15 cellular contexts compared by ENCODE assay signal in the genomic region with DNA sequence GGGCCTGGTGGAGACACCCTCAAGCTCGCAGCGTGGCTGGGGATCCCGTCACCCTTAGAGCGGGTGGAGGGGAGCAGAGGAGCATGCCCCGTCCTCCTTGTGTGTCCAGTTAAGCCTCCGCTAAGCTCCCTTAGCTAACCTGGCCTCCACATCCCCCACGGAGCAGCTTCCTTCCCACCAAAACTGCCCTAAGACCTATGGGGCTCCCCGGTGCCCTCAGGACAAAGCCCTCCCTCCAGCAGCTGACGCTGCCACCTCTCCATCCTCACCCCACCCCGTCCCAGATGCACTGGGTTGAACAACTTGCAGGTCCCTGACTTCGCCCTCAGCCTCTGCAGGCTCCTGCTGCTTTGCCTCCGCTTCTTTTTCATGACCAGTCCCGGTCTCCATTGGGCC. TPM values are rescaled to one million over a fixed set of nuclear protein-coding genes. Genes with fewer than 3 reads are reported as not detected.
DNase-seq lines count a peak whose midpoint lies in the region; ATAC-seq and TF ChIP-seq lines count a peak whose summit lies in the region.
"Had no signal": no experiment of that assay in that cellular context is flagged by ENCODE, and none has a peak within 500 bp of the region (broad histone marks: within the 10 kb centered on the region; RNA-seq: fewer than 3 reads in every experiment).

No MANE protein-coding gene starts in this region.

- H3K9me2 ChIP-seq in PC-9 (ENCODE audit: insufficient read depth) = no peaks in the 10 kb centered on the region

- peaks cover 3% of the 10 kb centered on the region for H3K4me1 Mint-ChIP-seq in T-helper 2 cell treated with Interferon-gamma antibody and Interleukin-4, amounts not matched to agents 5 μg/mL and 100 μg/mL, for 36 hours (ENCODE audit: low read depth)

- H2AFZ ChIP-seq in PC-9 = no peak overlapping the region

- intact Hi-C loops in PC-9 (cut with micrococcal nuclease; ENCODE audit: unreplicated experiment) = loop anchor here (5.0 kb wide), 4 partner anchors 228 to 508 kb away; a partner anchor contains a TSS
- intact Hi-C loops in colonic mucosa (cut with DNase I) = no loop called here
- intact Hi-C loops in lower lobe of right lung (cut with DNase I) = loop anchor here (10.0 kb wide), 1 partner anchor 71 kb away; no protein-coding TSS in a partner anchor
- intact Hi-C loops in tibial artery (cut with DNase I; ENCODE audit: low total_unique reads) = loop anchor here (10.0 kb wide), 1 partner anchor 109 kb away; a partner anchor contains a TSS

- H3K9ac ChIP-seq in colonic mucosa (ENCODE audit: low read depth in 2 of 2, low read length in 2 of 2) = no peak overlapping the region

- DNase-seq in PC-9 (no peak), colonic mucosa (no peak), lower lobe of right lung (peak; percentile 42), tibial artery (no peak), ecto neural progenitor cell (ENCODE audit: low spot score) (no peak), NCI-H2171 (lab: John Stamatoyannopoulos, UW) (no peak)
- DNase-seq in effector memory CD4-positive, alpha-beta T cell = no peak
- no peak for DNase-seq in T-helper 2 cell treated with Interferon-gamma antibody and Interleukin-4, amounts not matched to agents 5 μg/mL and 100 μg/mL, for 36 hours (ENCODE audit: low spot score)
- DNase-seq: activated CD4-positive, alpha-beta memory T cell treated with anti-CD3 and anti-CD28 coated beads for 36 hours; NCI-H1436; NCI-H524; RPMI8226 had no signal

- ATAC-seq in lower lobe of right lung = no peak
- ATAC-seq: K562 had no signal

- CTCF ChIA-PET in PC-9 (lab: Charles Lee) = interaction anchor here (0.8 kb wide), 1 partner anchor 114 kb away, joined by 4 read pairs; no protein-coding TSS in a partner anchor

- H3K27me3 ChIP-seq in PC-9 (ENCODE audit: insufficient read depth, low read depth) (no peaks in the 10 kb centered on the region), colonic mucosa (peaks cover 22% of the 10 kb centered on the region), lower lobe of right lung (ENCODE audit: low read depth) (peaks cover 17% of the 10 kb centered on the region), tibial artery (no peaks in the 10 kb centered on the region)
- H3K27me3 ChIP-seq in effector memory CD4-positive, alpha-beta T cell (replicated peaks; ENCODE audit: control insufficient read depth, insufficient read depth, low read length, poor library complexity, severe bottlenecking) = peaks cover 21% of the 10 kb centered on the region
- H3K27me3 ChIP-seq: pancreas had no signal

- no TSS peak for BruUV-seq in PC-9 (replicated peaks; lab: Mats Ljungman, UMichigan)

- no peaks in the 10 kb centered on the region for H3K36me3 ChIP-seq in PC-9 (ENCODE audit: low read depth)
- H3K36me3 ChIP-seq in colonic mucosa = no peaks in the 10 kb centered on the region
- H3K36me3 ChIP-seq in lower lobe of right lung = no peaks in the 10 kb centered on the region
- no peaks in the 10 kb centered on the region for H3K36me3 ChIP-seq in tibial artery
- no peaks in the 10 kb centered on the region for H3K36me3 ChIP-seq in effector memory CD4-positive, alpha-beta T cell (ENCODE audit: control insufficient read depth, insufficient read depth, low read length)
- H3K36me3 ChIP-seq: pancreas had no signal

- no peaks in the 10 kb centered on the region for H4K20me1 ChIP-seq in PC-9 (ENCODE audit: insufficient read depth)

- H3K4me3 ChIP-seq in PC-9 (no peak overlapping the region; the same call in 1 of the 2 replicates), colonic mucosa (no peak overlapping the region), lower lobe of right lung (peak overlapping the region; percentile 24), tibial artery (peak overlapping the region; percentile 27 to 35)
- no peak overlapping the region for H3K4me3 ChIP-seq in effector memory CD4-positive, alpha-beta T cell (ENCODE audit: insufficient read depth, low read depth, low read length, poor library complexity, severe bottlenecking)
- H3K4me3 ChIP-seq: K562, lung, pancreas had no signal

- no peak overlapping the region for H3K27ac Mint-ChIP-seq in T-helper 2 cell treated with Interferon-gamma antibody and Interleukin-4, amounts not matched to agents 5 μg/mL and 100 μg/mL, for 36 hours
- H3K27ac Mint-ChIP-seq: activated CD4-positive, alpha-beta memory T cell treated with anti-CD3 and anti-CD28 coated beads for 36 hours had no signal

- peaks cover 18% of the 10 kb centered on the region for H3K27me3 Mint-ChIP-seq in T-helper 2 cell treated with Interferon-gamma antibody and Interleukin-4, amounts not matched to agents 5 μg/mL and 100 μg/mL, for 36 hours (ENCODE audit: low read depth)

- H3K4me1 ChIP-seq in PC-9 (replicated peaks; ENCODE audit: insufficient read depth) = peaks cover 78% of the 10 kb centered on the region
- peaks cover 40% of the 10 kb centered on the region for H3K4me1 ChIP-seq in colonic mucosa
- H3K4me1 ChIP-seq in lower lobe of right lung = peaks cover 81% of the 10 kb centered on the region
- H3K4me1 ChIP-seq in tibial artery = peaks cover 7 to 98% (median 91%) of the 10 kb centered on the region in 4 donors
- H3K4me1 ChIP-seq in effector memory CD4-positive, alpha-beta T cell (ENCODE audit: control insufficient read depth, insufficient read depth, low read length, poor library complexity, severe bottlenecking) = peaks cover 13% of the 10 kb centered on the region

- H3K4me2 ChIP-seq in PC-9 = peak overlapping the region; percentile 64

- peaks cover 45% of the 10 kb centered on the region for H3F3A ChIP-seq in PC-9 (ENCODE audit: insufficient read depth, low read depth)

- H3K9me3 ChIP-seq in PC-9 (ENCODE audit: insufficient read depth, low read depth) (no peaks in the 10 kb centered on the region), colonic mucosa (no peaks in the 10 kb centered on the region), lower lobe of right lung (no peaks in the 10 kb centered on the region), tibial artery (no peaks in the 10 kb centered on the region)
- H3K9me3 ChIP-seq in effector memory CD4-positive, alpha-beta T cell (ENCODE audit: control insufficient read depth, low read length) = no peaks in the 10 kb centered on the region
- H3K9me3 ChIP-seq: pancreas had no signal

- TF ChIP-seq CTCF in PC-9 (conservative IDR thresholded peaks at IDR 0.05) (no peak), colonic mucosa (IDR thresholded peaks at IDR 0.05) (no peak), lower lobe of right lung (IDR thresholded peaks at IDR 0.05) (no peak), tibial artery (IDR thresholded peaks at IDR 0.05) (no peak)

- peak overlapping the region; percentile 97 for H3K27ac ChIP-seq in PC-9
- peak overlapping the region; percentile 82 for H3K27ac ChIP-seq in colonic mucosa
- H3K27ac ChIP-seq in lower lobe of right lung = peak overlapping the region; percentile 86
- H3K27ac ChIP-seq in tibial artery = peak overlapping the region; percentile 93 to 97
- no peak overlapping the region for H3K27ac ChIP-seq in effector memory CD4-positive, alpha-beta T cell (ENCODE audit: insufficient read depth, low read length, poor library complexity, severe bottlenecking)

- no peaks in the 10 kb centered on the region for H3K36me3 Mint-ChIP-seq in T-helper 2 cell treated with Interferon-gamma antibody and Interleukin-4, amounts not matched to agents 5 μg/mL and 100 μg/mL, for 36 hours (ENCODE audit: low read depth)
- H3K36me3 Mint-ChIP-seq: activated CD4-positive, alpha-beta memory T cell treated with anti-CD3 and anti-CD28 coated beads for 36 hours had no signal

- POLR2A ChIA-PET in PC-9 (lab: Charles Lee; ENCODE audit: unreplicated experiment) = interaction anchor here (0.6 to 1.1 kb wide), 3 partner anchors 52 to 109 kb away, joined by 3 to 12 read pairs (median 6); a partner anchor contains a TSS

- H3K9me3 Mint-ChIP-seq in T-helper 2 cell treated with Interferon-gamma antibody and Interleukin-4, amounts not matched to agents 5 μg/mL and 100 μg/mL, for 36 hours = no peaks in the 10 kb centered on the region
- H3K9me3 Mint-ChIP-seq: activated CD4-positive, alpha-beta memory T cell treated with anti-CD3 and anti-CD28 coated beads for 36 hours had no signal

- no peaks in the 10 kb centered on the region for H3K79me2 ChIP-seq in PC-9 (ENCODE audit: low read depth)

- no peak overlapping the region for H3K4me3 Mint-ChIP-seq in T-helper 2 cell treated with Interferon-gamma antibody and Interleukin-4, amounts not matched to agents 5 μg/mL and 100 μg/mL, for 36 hours
- H3K4me3 Mint-ChIP-seq: activated CD4-positive, alpha-beta memory T cell treated with anti-CD3 and anti-CD28 coated beads for 36 hours had no signal

RNA-seq across cellular contexts. Expression of a gene that starts 4.0 kb away (rescaled TPM):
- 30.8 and 38.9 TPM in 2 replicates for total RNA-seq in PC-9 (2021)
- total RNA-seq in colonic mucosa = 10 to 100 TPM in 1 of 2 donors, 1 to 10 TPM in 1; 5.1 to 21.5 TPM
- total RNA-seq in lower lobe of right lung = 10.8 TPM

RNA-seq across cellular contexts. Expression of a gene that starts 11.4 kb away (rescaled TPM):
- 12.5 and 12.6 TPM in 2 replicates for total RNA-seq in PC-9 (2021)
- 1 to 10 TPM; 3.8 TPM for total RNA-seq in colonic mucosa
- total RNA-seq in lower lobe of right lung = 10.5 TPM

RNA-seq across cellular contexts. Expression of a gene that starts 46.7 kb away (rescaled TPM):
- total RNA-seq in PC-9 (2021) = 24.9 and 27.7 TPM in 2 replicates
- 10 to 100 TPM in 1 of 2 donors, 1 to 10 TPM in 1; 8.3 to 16.3 TPM for total RNA-seq in colonic mucosa
- total RNA-seq in lower lobe of right lung = 6.9 TPM

RNA-seq across cellular contexts. Expression of a gene that starts 49.5 kb away (rescaled TPM):
- total RNA-seq in PC-9 (2021) = 0.05 TPM in 1 of 2 replicates, not detected in the other
- 1 to 10 TPM in 1 of 2 donors, not detected in 1; 1.2 TPM for total RNA-seq in colonic mucosa
- 1.2 TPM for total RNA-seq in lower lobe of right lung
- total RNA-seq: activated CD4-positive, alpha-beta memory T cell treated with anti-CD3 and anti-CD28 coated beads for 36 hours had no signal

Comparison
In these comparisons a context has a peak if more than half of its experiments do, and no peak if none do; other contexts are left out.
1. H3K4me3 ChIP-seq: peak in lower lobe of right lung (single experiment) and tibial artery (2 of 2); none in PC-9 (single experiment), colonic mucosa (single experiment) and effector memory CD4-positive, alpha-beta T cell (single experiment).